Comparison of ENCODE assay signal across 9 cellular contexts in the genomic region with DNA sequence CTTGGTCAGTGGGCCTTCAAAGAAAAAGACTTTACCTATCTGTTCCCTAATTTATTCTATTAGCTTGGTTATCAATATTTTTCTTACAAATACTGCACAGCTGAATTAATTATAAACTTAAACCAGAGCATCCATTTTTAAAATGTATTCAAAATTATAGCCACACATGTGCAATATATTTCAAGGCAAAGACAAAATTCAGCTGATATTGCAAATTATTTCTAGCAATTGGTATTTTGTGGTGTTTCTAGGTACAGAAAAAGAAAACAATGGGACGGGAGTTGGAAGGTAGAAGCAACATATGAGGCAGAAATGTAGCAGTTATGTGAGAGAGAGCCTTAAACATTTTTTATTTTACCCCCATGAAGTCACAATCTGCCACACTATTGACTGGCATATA.
"Had no signal": no experiment of that assay in that cellular context is flagged by ENCODE, and none has a peak within 500 bp of the region (broad histone marks: within the 10 kb centered on the region; RNA-seq: fewer than 3 reads in every experiment).

No MANE protein-coding gene starts in this region.

- H3K4me2 ChIP-seq: GM23338, KMS-11 had no signal

- DNase-seq: H9, HCEC 1CT, Karpas-422, KBM-7 had no signal

- H3K27ac ChIP-seq: KMS-11 had no signal

- ATAC-seq: GM23338 had no signal

- H3K4me3 ChIP-seq: GM23338 had no signal

- H3K9ac ChIP-seq: KMS-11 had no signal

- FAIRE-seq: H1, H54, HTR-8/SVneo had no signal

- H2AFZ ChIP-seq: GM23338 had no signal
